ENCODE assay signal across 16 cellular contexts in the genomic region with DNA sequence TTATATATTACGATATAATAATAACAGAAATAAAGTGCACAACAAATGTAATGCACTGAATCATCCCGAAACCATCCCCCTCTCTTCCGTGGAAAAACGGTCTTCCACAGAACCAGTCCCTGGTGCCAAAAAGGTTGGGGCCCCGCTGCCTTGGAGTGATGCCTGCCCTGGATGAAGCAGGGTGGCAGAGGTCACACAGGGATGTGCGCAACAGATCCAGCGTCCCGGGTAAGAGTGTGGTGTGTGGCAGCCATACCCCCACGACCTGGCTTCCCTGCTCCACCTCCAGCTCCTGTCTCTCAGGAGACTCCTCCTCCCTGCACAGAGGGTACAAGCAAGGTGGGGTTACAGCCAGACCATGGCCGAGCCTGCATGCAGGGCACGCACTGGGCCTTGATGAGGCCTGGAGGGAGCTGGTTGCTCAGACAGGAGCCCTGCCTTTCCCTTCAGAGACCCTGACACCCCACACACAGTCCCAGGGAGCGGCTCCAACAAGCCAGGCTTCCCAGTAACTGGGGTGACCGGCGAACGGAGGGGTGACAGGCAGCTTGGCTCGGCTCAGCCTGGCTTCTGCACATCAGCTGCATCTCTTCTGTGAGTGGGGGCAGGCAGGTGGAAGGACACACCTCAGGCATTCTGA. TPM values are rescaled to one million over a fixed set of nuclear protein-coding genes. Genes with fewer than 3 reads are reported as not detected.
DNase-seq lines count a peak whose midpoint lies in the region; ATAC-seq and TF ChIP-seq lines count a peak whose summit lies in the region.
"Had no signal": no experiment of that assay in that cellular context is flagged by ENCODE, and none has a peak within 500 bp of the region (broad histone marks: within the 10 kb centered on the region; RNA-seq: fewer than 3 reads in every experiment).

No MANE protein-coding gene starts in this region.

- H3K4me2 ChIP-seq in trophoblast cell (ENCODE audit: low read length) = no peak overlapping the region

- H3K27me3 ChIP-seq in lower lobe of right lung (ENCODE audit: low read depth) (no peaks in the 10 kb centered on the region), trophoblast cell (ENCODE audit: insufficient read depth, low read length) (no peaks in the 10 kb centered on the region)

- H3K4me1 ChIP-seq in lower lobe of right lung (no peaks in the 10 kb centered on the region), trophoblast cell (ENCODE audit: control insufficient read depth in 1 of 2, insufficient read depth in 2 of 2, low read length in 2 of 2) (peaks cover 0 to 8% of the 10 kb centered on the region in 2 experiments)

- H4K8ac ChIP-seq in trophoblast cell (ENCODE audit: low read depth, low read length) = no peak overlapping the region

- no peak overlapping the region for H2BK120ac ChIP-seq in trophoblast cell (ENCODE audit: insufficient read depth, low read length, poor library complexity)

- H3K18ac ChIP-seq in trophoblast cell (ENCODE audit: low read length) = no peak overlapping the region

- no peaks in the 10 kb centered on the region for H3K9me3 ChIP-seq in lower lobe of right lung
- H3K9me3 ChIP-seq in trophoblast cell (ENCODE audit: insufficient read depth, low read depth, low read length) = no peaks in the 10 kb centered on the region

- no peak overlapping the region for H3K4ac ChIP-seq in trophoblast cell (ENCODE audit: low read depth, low read length)

- no peak overlapping the region for H3K27ac Mint-ChIP-seq in stimulated activated naive CD8-positive, alpha-beta T cell treated with anti-CD3 and anti-CD28 coated beads, Interleukin-15, amount 100 ng/mL, for 72 hours
- H3K27ac Mint-ChIP-seq: B cell; CD4-positive, alpha-beta T cell had no signal

- no peaks in the 10 kb centered on the region for H3K9me3 Mint-ChIP-seq in stimulated activated naive CD8-positive, alpha-beta T cell treated with anti-CD3 and anti-CD28 coated beads, Interleukin-15, amount 100 ng/mL, for 72 hours
- H3K9me3 Mint-ChIP-seq: CD4-positive, alpha-beta T cell; H9 had no signal

- no peak overlapping the region for H4K12ac ChIP-seq in trophoblast cell (ENCODE audit: low read depth, low read length)

- H2BK12ac ChIP-seq in trophoblast cell (ENCODE audit: low read length) = no peak overlapping the region

- H3K4me1 Mint-ChIP-seq in stimulated activated naive CD8-positive, alpha-beta T cell treated with anti-CD3 and anti-CD28 coated beads, Interleukin-15, amount 100 ng/mL, for 72 hours = no peaks in the 10 kb centered on the region
- H3K4me1 Mint-ChIP-seq: B cell had no signal

- no peak overlapping the region for H3K4me3 ChIP-seq in lower lobe of right lung
- peak overlapping the region; percentile 19 for H3K4me3 ChIP-seq in trophoblast cell (ENCODE audit: low read depth, low read length)
- H3K4me3 ChIP-seq in foreskin fibroblast (ENCODE audit: low read depth in 1 of 2, low read length in 2 of 2) = no peak overlapping the region
- H3K4me3 ChIP-seq: GM12878 had no signal

- intact Hi-C loops in lower lobe of right lung (cut with DNase I) (no loop called here), sciatic nerve (cut with DNase I) (no loop called here)

- TF ChIP-seq CTCF in lower lobe of right lung (IDR thresholded peaks at IDR 0.05) = no peak
- no peak for TF ChIP-seq CTCF in foreskin fibroblast (IDR thresholded peaks at IDR 0.05; ENCODE audit: low read depth, low read length)

- no peaks in the 10 kb centered on the region for H3K79me2 ChIP-seq in trophoblast cell (ENCODE audit: control insufficient read depth, insufficient read depth, low read length, poor library complexity)

- no peak overlapping the region for H2BK5ac ChIP-seq in trophoblast cell (ENCODE audit: low read depth, low read length, poor library complexity)

- no peaks in the 10 kb centered on the region for H3K27me3 Mint-ChIP-seq in stimulated activated naive CD8-positive, alpha-beta T cell treated with anti-CD3 and anti-CD28 coated beads, Interleukin-15, amount 100 ng/mL, for 72 hours
- H3K27me3 Mint-ChIP-seq: B cell; CD4-positive, alpha-beta T cell had no signal

- ATAC-seq in stimulated activated naive CD8-positive, alpha-beta T cell treated with anti-CD3 and anti-CD28 coated beads, Interleukin-15, Interleukin-2, amounts not matched to agents 100 U/mL and 50 U/mL, for 24 hours = peak; percentile 19
- no peak for ATAC-seq in stimulated activated naive CD8-positive, alpha-beta T cell treated with anti-CD3 and anti-CD28 coated beads, Interleukin-15, amount 100 ng/mL, for 72 hours
- ATAC-seq in lower lobe of right lung (peak in 1 of 2 donors; percentile 4), sciatic nerve (no peak)
- ATAC-seq: GM12878, HepG2 had no signal

- H3K79me1 ChIP-seq in trophoblast cell (ENCODE audit: low read length) = peaks cover 4% of the 10 kb centered on the region

- H2AK5ac ChIP-seq in trophoblast cell (ENCODE audit: low read length) = no peak overlapping the region

- no peak overlapping the region for H3K23ac ChIP-seq in trophoblast cell (ENCODE audit: low read length)

- no peak overlapping the region for H2AFZ ChIP-seq in trophoblast cell (ENCODE audit: insufficient read depth, low read length, poor library complexity)

- H3K27ac ChIP-seq in lower lobe of right lung = no peak overlapping the region
- H3K27ac ChIP-seq in trophoblast cell (ENCODE audit: low read depth, low read length) = no peak overlapping the region

- peaks cover 17% of the 10 kb centered on the region for H3K36me3 ChIP-seq in lower lobe of right lung
- H3K36me3 ChIP-seq in trophoblast cell (ENCODE audit: control insufficient read depth in 1 of 2, insufficient read depth in 2 of 2, low read length in 2 of 2) = no peaks in the 10 kb centered on the region

- DNase-seq in stimulated activated naive CD8-positive, alpha-beta T cell treated with anti-CD3 and anti-CD28 coated beads, Interleukin-15, Interleukin-2, amounts not matched to agents 100 U/mL and 50 U/mL, for 24 hours = no peak
- no peak for DNase-seq in stimulated activated naive CD8-positive, alpha-beta T cell treated with anti-CD3 and anti-CD28 coated beads, Interleukin-15, amount 100 ng/mL, for 72 hours
- DNase-seq in lower lobe of right lung (peak; percentile 34), trophoblast cell (no peak), foreskin fibroblast (no peak), NCI-H345 (lab: John Stamatoyannopoulos, UW) (no peak), cerebellar cortex (ENCODE audit: low spot score) (no peak), sciatic nerve (ENCODE audit: low spot score) (no peak)
- DNase-seq: ACHN; C1 segment of cervical spinal cord; CD4-positive, alpha-beta T cell; GOT3; H9 had no signal

- no peak overlapping the region for H4K91ac ChIP-seq in trophoblast cell (ENCODE audit: low read depth, low read length)

- no CpG with 5 or more reads among the region's 16 CpGs for WGBS in trophoblast cell (ENCODE audit: extremely low coverage, insufficient coverage, insufficient read length)

- H3K4me3 Mint-ChIP-seq in stimulated activated naive CD8-positive, alpha-beta T cell treated with anti-CD3 and anti-CD28 coated beads, Interleukin-15, amount 100 ng/mL, for 72 hours = no peak overlapping the region
- H3K4me3 Mint-ChIP-seq: B cell; CD4-positive, alpha-beta T cell; H9 had no signal

- H3K14ac ChIP-seq in trophoblast cell (ENCODE audit: low read length) = no peak overlapping the region

- H3K9ac ChIP-seq in trophoblast cell (ENCODE audit: low read length) = no peak overlapping the region

RNA-seq across cellular contexts. Expression of a gene that starts 41.1 kb away (rescaled TPM):
- total RNA-seq in lower lobe of right lung (19.2 TPM), sciatic nerve (0.27 TPM)
- polyA plus RNA-seq in trophoblast cell (2013) = 5.2 and 5.3 TPM in 2 replicates
- total RNA-seq: B cell, HepG2 had no signal

Comparison
In these comparisons a context has a peak if more than half of its experiments do, and no peak if none do; other contexts are left out.
1. RNA of a gene that starts 41.1 kb away (total RNA-seq): 19.2 TPM in lower lobe of right lung (single experiment); 0.27 TPM in sciatic nerve (single experiment); every median in the first group is over 10 times any median in the second.